In the genomic region with DNA sequence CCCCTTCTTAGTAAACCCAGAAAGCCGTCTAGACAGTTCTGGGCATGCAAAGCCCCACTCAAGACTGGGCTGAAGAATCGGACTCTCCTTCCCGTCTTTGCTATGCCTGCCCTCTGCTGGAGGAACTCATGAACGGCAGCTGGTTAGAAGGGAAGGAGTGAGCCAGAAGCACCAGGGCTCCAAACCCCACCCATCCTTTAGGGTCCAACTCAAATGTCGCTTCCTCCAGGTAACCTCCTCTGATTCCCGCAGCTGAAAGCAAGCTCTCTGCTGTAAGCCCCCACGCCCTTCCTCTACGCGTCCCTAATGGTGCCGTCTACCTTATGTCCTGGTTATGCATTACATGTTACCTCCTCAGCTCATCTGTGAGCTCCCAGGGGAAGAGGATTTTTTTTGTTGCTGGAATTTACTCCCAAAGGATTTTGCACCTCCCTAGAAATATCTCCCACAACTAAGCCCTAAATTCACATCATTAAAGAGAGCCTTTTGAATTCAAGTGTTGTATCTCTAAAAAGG, we compare ENCODE assay signal across 8 cellular contexts. TPM values are rescaled to one million over a fixed set of nuclear protein-coding genes. Genes with fewer than 3 reads are reported as not detected.
DNase-seq lines count a peak whose midpoint lies in the region; ATAC-seq and TF ChIP-seq lines count a peak whose summit lies in the region.

No MANE protein-coding gene starts in this region.

- ATAC-seq in HG02759 (IDR thresholded peaks at IDR 0.05; ENCODE audit: unreplicated experiment): peak; percentile 73
- ATAC-seq in GM21360 (IDR thresholded peaks at IDR 0.05; ENCODE audit: unreplicated experiment): no peak

- H2AFZ ChIP-seq in mammary epithelial cell (ENCODE audit: low read depth, low read length): peak overlapping the region; percentile 53

- in situ Hi-C loops in mammary epithelial cell (cut with MboI; ENCODE audit: low sequenced_read_pairs in 2 of 2): loop anchor here in 1 of 2 donors (10.0 kb wide), 1 partner anchor 107 kb away; the partner anchor contains the start of gene SLC4A8

- no peak overlapping the region for H3K4me3 ChIP-seq in WI38 (ENCODE audit: low read depth, low read length)
- no peak overlapping the region for H3K4me3 ChIP-seq in mammary epithelial cell (replicated peaks in 1 of 3; ENCODE audit: insufficient read depth in 1 of 3, low read depth in 2 of 3, low read length in 3 of 3)

- no peaks in the 10 kb centered on the region for H4K20me1 ChIP-seq in mammary epithelial cell (ENCODE audit: insufficient read depth, low read length)

- intact Hi-C loops in mammary epithelial cell (cut with micrococcal nuclease): loop anchor here (1.0 to 5.0 kb wide), 5 partner anchors 107 to 345 kb away; no protein-coding TSS in a partner anchor

- TF ChIP-seq CTCF in WI38 (IDR thresholded peaks at IDR 0.05; ENCODE audit: low read depth, low read length) (peak; percentile 85), mammary epithelial cell (conservative IDR thresholded peaks at IDR 0.05 in 1 of 2, IDR thresholded peaks at IDR 0.05 in 1 of 2; ENCODE audit: extremely low read depth in 1 of 2, insufficient read depth in 1 of 2, low read depth in 1 of 2, low read length in 2 of 2) (peak; percentile 81 to 93)

- no peak overlapping the region for H3K4me2 ChIP-seq in mammary epithelial cell (ENCODE audit: insufficient read depth, low read depth, low read length)

- BruUV-seq in mammary epithelial cell (replicated peaks; lab: Mats Ljungman, UMichigan): no TSS peak

- dilution Hi-C loops in mammary epithelial cell (cut with HindIII; ENCODE audit: low sequenced_read_pairs): no loop called here

- no peaks in the 10 kb centered on the region for H3K4me1 ChIP-seq in mammary epithelial cell (ENCODE audit: insufficient read depth, low read length)

- WGBS in mammary epithelial cell (ENCODE audit: low coverage, missing lambda C conversion rate): 24% methylated on average over 6 of the region's 10 CpGs

- H3K36me3 ChIP-seq in mammary epithelial cell (ENCODE audit: insufficient read depth, low read length): no peaks in the 10 kb centered on the region

- CTCF ChIA-PET in mammary epithelial cell (lab: Charles Lee; ENCODE audit: low non-redundant PET): interaction anchor here (0.6 to 1.0 kb wide), 4 partner anchors 38 to 528 kb away, joined by 3 to 11 read pairs (median 4); no protein-coding TSS in a partner anchor

- no peaks in the 10 kb centered on the region for H3K27me3 ChIP-seq in mammary epithelial cell (ENCODE audit: insufficient read depth, low read length)

- H3K27ac ChIP-seq in mammary epithelial cell (ENCODE audit: insufficient read depth, low read depth, low read length): no peak overlapping the region

- H3K79me2 ChIP-seq in mammary epithelial cell (ENCODE audit: insufficient read depth, low read length): no peaks in the 10 kb centered on the region

- no peaks in the 10 kb centered on the region for H3K9me3 ChIP-seq in mammary epithelial cell (replicated peaks; ENCODE audit: insufficient read depth, low read length)

- H3K9ac ChIP-seq in mammary epithelial cell (ENCODE audit: insufficient read depth, low read length): no peak overlapping the region

- DNase-seq in EH (ENCODE audit: low read depth) (peak; percentile 79), NCI-H2196 treated with DMSO at 0.1 percent for 48 hours (lab: John Stamatoyannopoulos, UW; ENCODE audit: unreplicated experiment) (peak; percentile 83), mammary epithelial cell (peak; percentile 57), islet precursor cell (peak; percentile 96)
- peak; percentile 36 to 66 (median 60) for DNase-seq in stimulated activated CD4-positive, alpha-beta T cell treated with anti-CD3 and anti-CD28 coated beads, Interleukin-1b, Interleukin-23, amount 100 ng/mL, for 24 hours (ENCODE audit: low read depth in 4 of 4, low spot score in 1 of 4)

RNA-seq across cellular contexts. Expression of gene SCN8A, which starts 59.0 kb away (rescaled TPM):
- total RNA-seq in mammary epithelial cell: 10 to 100 TPM in 1 of 2 donors, 1 to 10 TPM in 1; 1.1 to 19.2 TPM
- polyA plus RNA-seq in mammary epithelial cell: 0.50 TPM
- polyA minus RNA-seq in mammary epithelial cell: 2.8 TPM
